Comparison of ENCODE assay signal across 19 cellular contexts in the genomic region with DNA sequence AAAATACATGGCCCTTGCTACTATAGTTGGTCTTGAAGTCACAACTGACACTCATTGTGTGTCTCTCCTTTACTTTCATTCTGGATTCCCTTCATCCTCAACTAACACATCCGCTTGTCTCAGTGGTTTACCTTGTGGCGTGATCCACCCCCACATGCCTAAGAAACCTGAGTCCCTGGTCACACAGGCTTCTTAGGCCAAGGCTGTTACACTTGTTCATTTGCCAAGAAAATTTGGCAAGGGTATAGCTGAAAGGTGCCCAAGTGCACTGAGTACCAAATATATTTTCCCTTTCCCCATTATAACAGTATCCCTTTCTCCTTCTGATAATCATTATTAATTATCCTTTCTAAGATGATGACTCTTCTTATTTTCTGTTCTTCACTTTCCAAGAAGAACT.
DNase-seq lines count a peak whose midpoint lies in the region.
"Had no signal": no experiment of that assay in that cellular context is flagged by ENCODE, and none has a peak within 500 bp of the region (broad histone marks: within the 10 kb centered on the region; RNA-seq: fewer than 3 reads in every experiment).

No MANE protein-coding gene starts in this region.

- no peaks in the 10 kb centered on the region for H3K27me3 ChIP-seq in SJCRH30

- no peaks in the 10 kb centered on the region for H3K36me3 ChIP-seq in SJCRH30

- no peaks in the 10 kb centered on the region for H3K9me3 ChIP-seq in SJCRH30 (replicated peaks)

- DNase-seq in NCI-H2196 (lab: John Stamatoyannopoulos, UW; ENCODE audit: unreplicated experiment) (peak; percentile 1), NCI-H2196 treated with DMSO at 0.1 percent for 48 hours (lab: John Stamatoyannopoulos, UW; ENCODE audit: unreplicated experiment) (no peak), NCI-H446 treated with DMSO at 0.1 percent for 48 hours (lab: John Stamatoyannopoulos, UW) (peak; percentile 42), cerebellar cortex (ENCODE audit: low spot score) (peak; percentile 70), GDM1 (lab: John Stamatoyannopoulos, UW) (no peak), SJCRH30 (no peak), NCI-H748 treated with DMSO at 0.1 percent for 48 hours (lab: John Stamatoyannopoulos, UW) (no peak)
- DNase-seq: Calu3, GF-D8, IMR-90, NCI-H1092 treated with DMSO at 0.1 percent for 48 hours, NCI-H1436, NCI-H187 treated with DMSO at 0.1 percent for 48 hours, NCI-H524, NCI-H774, Right ventricle myocardium superior, RPMI8226, T-helper 1 cell had no signal

- H3K27ac ChIP-seq in SJCRH30, result no peak overlapping the region
- H3K27ac ChIP-seq: KMS-11 had no signal

- H3K4me1 ChIP-seq in SJCRH30, result no peaks in the 10 kb centered on the region

- H3K4me3 ChIP-seq in SJCRH30, result no peak overlapping the region

Comparison
In these comparisons a context has a peak if more than half of its experiments do, and no peak if none do; other contexts are left out.
1. DNase-seq: peak in NCI-H2196 (single experiment), NCI-H446 treated with DMSO at 0.1 percent for 48 hours (single experiment) and cerebellar cortex (single experiment); none in NCI-H2196 treated with DMSO at 0.1 percent for 48 hours (single experiment), GDM1 (single experiment), SJCRH30 (0 of 2) and NCI-H748 treated with DMSO at 0.1 percent for 48 hours (single experiment).